In the genomic region with DNA sequence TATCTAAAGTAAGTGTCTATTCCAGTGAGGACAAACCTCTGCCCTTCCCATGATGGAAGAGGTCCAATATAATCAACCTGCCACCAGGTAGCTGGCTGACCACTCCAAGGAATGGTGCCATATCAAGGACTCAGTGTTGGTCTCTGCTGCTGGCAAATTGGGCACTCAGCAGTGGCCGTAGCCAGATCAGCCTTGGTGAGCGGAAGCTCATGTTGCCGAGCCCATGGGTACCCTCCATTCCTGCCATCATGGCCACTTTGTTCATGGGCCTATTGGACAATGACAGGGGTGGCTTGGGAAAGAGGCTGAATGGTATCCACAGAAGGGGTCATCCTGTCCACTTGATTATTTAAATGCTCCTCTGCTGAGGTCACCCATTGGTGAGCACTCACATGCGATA, we compare ENCODE assay signal across 8 cellular contexts.
DNase-seq lines count a peak whose midpoint lies in the region; ATAC-seq and TF ChIP-seq lines count a peak whose summit lies in the region.
"Not testable (repeated sequence)": the region's sequence is repeated elsewhere in the genome, so short reads cannot be mapped to it uniquely, and the experiment has no call there.

No MANE protein-coding gene starts in this region.

- H3K36me3 Mint-ChIP-seq in CD14-positive monocyte = peaks cover 16 to 49% of the 10 kb centered on the region in 2 donors
- H3K36me3 Mint-ChIP-seq in T-helper 17 cell (ENCODE audit: low read depth) = not testable (repeated sequence)

- intact Hi-C loops in CD14-positive monocyte (cut with micrococcal nuclease); sciatic nerve (cut with DNase I): not testable (repeated sequence)

- WGBS in suprapubic skin = 95% methylated on average over 4 of the region's 4 CpGs

- ATAC-seq in T-helper 17 cell, left lobe of liver, sciatic nerve: not testable (repeated sequence)

- not testable (repeated sequence) for H3K9me3 Mint-ChIP-seq in CD14-positive monocyte

- not testable (repeated sequence) for H3K4me1 ChIP-seq in suprapubic skin

- not testable (repeated sequence) for H3K27ac Mint-ChIP-seq in CD14-positive monocyte, T-helper 17 cell

- H3K27ac ChIP-seq in coronary artery, suprapubic skin: not testable (repeated sequence)

- not testable (repeated sequence) for H3K36me3 ChIP-seq in suprapubic skin

- not testable (repeated sequence) for H3K4me1 Mint-ChIP-seq in CD14-positive monocyte, T-helper 17 cell

- H3K4me3 Mint-ChIP-seq in CD14-positive monocyte = not testable (repeated sequence)
- peak overlapping the region; percentile 7 for H3K4me3 Mint-ChIP-seq in T-helper 17 cell

- not testable (repeated sequence) for H3K4me3 ChIP-seq in coronary artery, suprapubic skin

- not testable (repeated sequence) for H3K27me3 ChIP-seq in suprapubic skin

- not testable (repeated sequence) for TF ChIP-seq CTCF in CD14-positive monocyte (IDR thresholded peaks at IDR 0.05); coronary artery (IDR thresholded peaks at IDR 0.05); suprapubic skin (IDR thresholded peaks at IDR 0.05)

- not testable (repeated sequence) for TF ChIP-seq EP300 in suprapubic skin (IDR thresholded peaks at IDR 0.05)

- DNase-seq in CD14-positive monocyte (ENCODE audit: low spot score) (peak; percentile 21), coronary artery (ENCODE audit: low spot score) (peak; percentile 21), left lobe of liver (ENCODE audit: low spot score) (peak; percentile 35), mesenteric fat pad (ENCODE audit: low spot score) (peak; percentile 33), sciatic nerve (ENCODE audit: low spot score) (peak; percentile 31), suprapubic skin (ENCODE audit: low spot score in 2 of 2) (peak; percentile 25 to 35)
- DNase-seq in T-helper 17 cell = not testable (repeated sequence)
- peak; percentile 56 for DNase-seq in activated effector memory CD4-positive, alpha-beta T cell treated with anti-CD3 and anti-CD28 coated beads, Interleukin-2, amount 50 U/mL, for 16 hours

- H3K9me3 ChIP-seq in T-helper 17 cell (ENCODE audit: control insufficient read depth, low read length, poor library complexity, severe bottlenecking); suprapubic skin: not testable (repeated sequence)

- TF ChIP-seq POLR2A in suprapubic skin (IDR thresholded peaks at IDR 0.05) = not testable (repeated sequence)

- not testable (repeated sequence) for H3K27me3 Mint-ChIP-seq in CD14-positive monocyte (ENCODE audit: low read depth in 3 of 3); T-helper 17 cell
